13 cellular contexts compared by ENCODE assay signal in the genomic region with DNA sequence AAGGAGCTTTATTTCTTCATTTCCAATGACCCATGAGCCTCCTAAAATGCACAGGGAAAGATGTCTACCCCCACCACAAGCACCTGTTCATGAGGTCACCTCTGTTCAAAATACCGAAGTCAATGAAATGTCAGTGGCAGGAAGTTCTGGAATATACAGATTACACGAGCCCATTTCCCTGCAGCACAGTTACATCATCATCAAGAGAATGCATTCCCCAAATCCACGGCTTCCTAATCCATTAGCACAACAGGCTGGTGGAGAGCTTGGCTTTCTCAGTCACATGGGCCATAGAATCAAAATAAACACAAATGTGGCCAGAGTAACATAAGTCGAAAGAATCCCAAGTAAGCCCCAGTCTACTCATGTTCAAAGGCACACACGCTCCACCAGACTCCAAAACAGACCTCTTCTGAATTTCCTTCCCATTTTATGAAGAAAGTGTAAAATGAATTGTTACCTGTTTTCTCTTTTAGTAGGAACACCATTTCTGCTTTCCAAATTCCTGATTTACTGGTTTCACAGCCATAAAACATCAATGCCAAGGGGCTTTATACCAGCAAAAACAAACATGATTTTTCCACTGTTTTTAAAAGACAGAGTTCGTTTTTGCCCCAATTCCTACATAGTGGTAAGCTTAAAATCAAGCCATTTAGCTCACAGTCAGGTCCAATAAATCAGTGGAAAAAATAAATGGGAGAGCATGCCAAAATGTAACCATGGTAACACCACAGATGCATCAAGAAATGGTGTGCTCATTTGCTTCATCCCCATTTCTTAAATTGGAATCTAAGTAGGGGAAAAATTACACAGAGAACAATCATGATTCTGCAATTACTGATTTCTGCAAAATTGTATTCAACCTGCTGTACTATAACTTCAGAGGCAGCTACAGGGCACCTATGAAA.
DNase-seq lines count a peak whose midpoint lies in the region; ATAC-seq and TF ChIP-seq lines count a peak whose summit lies in the region.
"Had no signal": no experiment of that assay in that cellular context is flagged by ENCODE, and none has a peak within 500 bp of the region (broad histone marks: within the 10 kb centered on the region; RNA-seq: fewer than 3 reads in every experiment).

No MANE protein-coding gene starts in this region.

- TF ChIP-seq CTCF in HFFc6 (IDR thresholded peaks at IDR 0.05), result no peak
- TF ChIP-seq CTCF in CD4-positive, alpha-beta T cell (IDR thresholded peaks at IDR 0.05), result no peak

- H3K9me3 ChIP-seq in CD4-positive, alpha-beta T cell (ENCODE audit: control insufficient read depth, low read length), result no peaks in the 10 kb centered on the region

- intact Hi-C loops in CD4-positive, alpha-beta T cell (cut with DNase I, micrococcal nuclease), result no loop called here

- H3K27ac ChIP-seq in caudate nucleus (ENCODE audit: low read depth, low read length), result peak overlapping the region; percentile 54
- H3K27ac ChIP-seq in CD4-positive, alpha-beta T cell (ENCODE audit: low read depth, low read length), result no peak overlapping the region

- H3K4me1 Mint-ChIP-seq in HFFc6 (ENCODE audit: low read depth), result peaks cover 25% of the 10 kb centered on the region
- no peaks in the 10 kb centered on the region for H3K4me1 Mint-ChIP-seq in effector memory CD8-positive, alpha-beta T cell (ENCODE audit: low read depth in 2 of 2)
- H3K4me1 Mint-ChIP-seq in CD4-positive, alpha-beta T cell (ENCODE audit: low read depth), result no peaks in the 10 kb centered on the region
- H3K4me1 Mint-ChIP-seq: activated CD4-positive, alpha-beta memory T cell treated with anti-CD3 and anti-CD28 coated beads, Interleukin-2, amount 10 ng/mL, durations not matched to agents 7 days and 5 days had no signal

- peaks cover 6% of the 10 kb centered on the region; the same call in 1 of the 2 replicates for H3K36me3 Mint-ChIP-seq in HFFc6 (ENCODE audit: low read depth)
- peaks cover 3% of the 10 kb centered on the region for H3K36me3 Mint-ChIP-seq in effector memory CD8-positive, alpha-beta T cell (ENCODE audit: insufficient read depth)
- no peaks in the 10 kb centered on the region for H3K36me3 Mint-ChIP-seq in CD4-positive, alpha-beta T cell (ENCODE audit: low read depth)

- DNase-seq in AG08396 (ENCODE audit: low spot score) (peak; percentile 48), HFFc6 (peak; percentile 4), caudate nucleus (lab: John Stamatoyannopoulos, UW) (peak in 21 of 61 donors; percentile 1 to 66 (median 20)), kidney tubule cell (ENCODE audit: low spot score) (peak; percentile 8), GDM1 (lab: John Stamatoyannopoulos, UW) (no peak), NCI-H1417 treated with DMSO at 0.1 percent for 48 hours (lab: John Stamatoyannopoulos, UW) (no peak)
- DNase-seq in effector memory CD8-positive, alpha-beta T cell, result no peak
- DNase-seq in CD4-positive, alpha-beta T cell, result no peak
- DNase-seq: activated CD4-positive, alpha-beta memory T cell treated with anti-CD3 and anti-CD28 coated beads, Interleukin-2, amount 10 ng/mL, durations not matched to agents 7 days and 5 days; activated naive CD4-positive, alpha-beta T cell treated with anti-CD3 and anti-CD28 coated beads for 36 hours; H7; small intestine; T-helper 2 cell had no signal

- H3K27ac Mint-ChIP-seq in HFFc6, result 0 out of 2 replicates have a peak overlapping the region, but pooled peaks have one; percentile 2
- H3K27ac Mint-ChIP-seq in effector memory CD8-positive, alpha-beta T cell, result no peak overlapping the region
- no peak overlapping the region for H3K27ac Mint-ChIP-seq in CD4-positive, alpha-beta T cell
- H3K27ac Mint-ChIP-seq: activated CD4-positive, alpha-beta memory T cell treated with anti-CD3 and anti-CD28 coated beads, Interleukin-2, amount 10 ng/mL, durations not matched to agents 7 days and 5 days; activated naive CD4-positive, alpha-beta T cell treated with anti-CD3 and anti-CD28 coated beads for 36 hours had no signal

- no peaks in the 10 kb centered on the region for H3K27me3 ChIP-seq in CD4-positive, alpha-beta T cell (ENCODE audit: control insufficient read depth, insufficient read depth, low read length)

- H3K4me3 Mint-ChIP-seq in HFFc6, result no peak overlapping the region
- no peak overlapping the region for H3K4me3 Mint-ChIP-seq in effector memory CD8-positive, alpha-beta T cell
- no peak overlapping the region for H3K4me3 Mint-ChIP-seq in CD4-positive, alpha-beta T cell
- H3K4me3 Mint-ChIP-seq: activated CD4-positive, alpha-beta memory T cell treated with anti-CD3 and anti-CD28 coated beads, Interleukin-2, amount 10 ng/mL, durations not matched to agents 7 days and 5 days; activated naive CD4-positive, alpha-beta T cell treated with anti-CD3 and anti-CD28 coated beads for 36 hours had no signal

- CTCF ChIA-PET in CD4-positive, alpha-beta T cell (lab: Charles Lee), result no interaction called here

- POLR2A ChIA-PET in CD4-positive, alpha-beta T cell (lab: Charles Lee), result no interaction called here

- no peak for ATAC-seq in effector memory CD8-positive, alpha-beta T cell (replicated peaks)
- ATAC-seq in CD4-positive, alpha-beta T cell (ENCODE audit: poor library complexity), result no peak

- H3K9me3 Mint-ChIP-seq in HFFc6, result no peaks in the 10 kb centered on the region
- H3K9me3 Mint-ChIP-seq in effector memory CD8-positive, alpha-beta T cell, result peaks cover 4 to 6% of the 10 kb centered on the region in 2 donors
- peaks cover 4% of the 10 kb centered on the region for H3K9me3 Mint-ChIP-seq in CD4-positive, alpha-beta T cell
- H3K9me3 Mint-ChIP-seq: activated CD4-positive, alpha-beta memory T cell treated with anti-CD3 and anti-CD28 coated beads, Interleukin-2, amount 10 ng/mL, durations not matched to agents 7 days and 5 days; activated naive CD4-positive, alpha-beta T cell treated with anti-CD3 and anti-CD28 coated beads for 36 hours had no signal

- H3K27me3 Mint-ChIP-seq in HFFc6 (ENCODE audit: insufficient read depth), result peaks cover 2% of the 10 kb centered on the region
- no peaks in the 10 kb centered on the region for H3K27me3 Mint-ChIP-seq in effector memory CD8-positive, alpha-beta T cell
- no peaks in the 10 kb centered on the region for H3K27me3 Mint-ChIP-seq in CD4-positive, alpha-beta T cell
- H3K27me3 Mint-ChIP-seq: activated CD4-positive, alpha-beta memory T cell treated with anti-CD3 and anti-CD28 coated beads, Interleukin-2, amount 10 ng/mL, durations not matched to agents 7 days and 5 days had no signal

Comparison
In these comparisons a context has a peak if more than half of its experiments do, and no peak if none do; other contexts are left out.
1. DNase-seq: peak in AG08396 (single experiment), HFFc6 (single experiment) and kidney tubule cell (single experiment); none in effector memory CD8-positive, alpha-beta T cell (0 of 3), GDM1 (single experiment), NCI-H1417 treated with DMSO at 0.1 percent for 48 hours (single experiment) and CD4-positive, alpha-beta T cell (0 of 10).